In genomic region chr11:32033491-32033890, GRCh38 we compare ENCODE assay signal across 1 cellular context.
TF ChIP-seq lines count a peak whose summit lies in the region.

No MANE protein-coding gene starts in this region.

TF ChIP-seq in GM12878, 131 proteins besides CTCF, POLR2A, EP300 and RAD21 (continued from another document):
- TF ChIP-seq ZBTB11 (CRISPR knock-in tag; IDR thresholded peaks at IDR 0.05) (no peak), MEF2B (IDR thresholded peaks at IDR 0.05; ENCODE audit: partially characterized antibody, poor library complexity, severe bottlenecking) (no peak), EZH2 (IDR thresholded peaks at IDR 0.05; ENCODE audit: borderline replicate concordance, control insufficient read depth, low read depth, low read length) (no peak), PBX3 (IDR thresholded peaks at IDR 0.05; ENCODE audit: insufficient replicate concordance, low read depth, low read length) (no peak), POLR2AphosphoS2 (IDR thresholded peaks at IDR 0.05; ENCODE audit: low read depth, low read length) (no peak), FOXM1 (IDR thresholded peaks at IDR 0.05; ENCODE audit: low read depth, low read length) (no peak), USF2 (IDR thresholded peaks at IDR 0.05; ENCODE audit: borderline replicate concordance, low read depth, low read length) (no peak), RB1 (IDR thresholded peaks at IDR 0.05; ENCODE audit: borderline replicate concordance) (no peak), SIX5 (IDR thresholded peaks at IDR 0.05; ENCODE audit: low read depth, low read length, severe bottlenecking) (no peak), CHD1 (IDR thresholded peaks at IDR 0.05; ENCODE audit: low read depth, low read length) (no peak), BHLHE40 (IDR thresholded peaks at IDR 0.05; ENCODE audit: borderline replicate concordance in 1 of 2, low read depth in 2 of 2, low read length in 1 of 2) (no peak), STAT1 (conservative IDR thresholded peaks at IDR 0.05) (no peak), EGR1 (IDR thresholded peaks at IDR 0.05; ENCODE audit: borderline replicate concordance in 1 of 2, low read depth in 2 of 2, low read length in 2 of 2) (no peak), ZNF384 (IDR thresholded peaks at IDR 0.05; ENCODE audit: borderline replicate concordance, low read depth, low read length) (no peak), SKIL (IDR thresholded peaks at IDR 0.05; ENCODE audit: low read depth, poor library complexity, severe bottlenecking) (no peak), MLLT1 (IDR thresholded peaks at IDR 0.05) (no peak)
